Comparison of ENCODE assay signal across 34 cellular contexts in the genomic region with DNA sequence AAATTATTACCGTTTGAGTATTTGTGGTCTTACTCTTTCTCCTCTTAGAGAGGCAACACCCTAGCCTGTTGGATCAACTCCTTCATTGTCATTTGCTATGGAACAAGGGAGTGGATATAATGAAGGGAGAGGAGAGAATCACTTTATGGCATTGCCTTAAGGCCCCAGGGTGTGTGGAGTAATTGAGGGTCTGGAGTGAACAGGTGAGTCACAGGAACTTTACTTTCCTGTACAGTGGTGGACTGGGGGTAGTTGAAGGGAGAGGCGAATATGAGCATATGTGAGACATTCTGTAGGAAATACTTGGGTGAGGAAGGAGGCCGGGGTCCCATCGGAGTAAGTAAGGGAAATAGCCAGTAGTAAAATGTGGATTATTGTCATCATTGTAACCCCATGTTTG.
"Had no signal": no experiment of that assay in that cellular context is flagged by ENCODE, and none has a peak within 500 bp of the region (broad histone marks: within the 10 kb centered on the region; RNA-seq: fewer than 3 reads in every experiment).

No MANE protein-coding gene starts in this region.

- H3K4me1 Mint-ChIP-seq: activated B cell treated with CpG ODN at 0.5 μM for 24 hours had no signal

- H3K27ac ChIP-seq: cardiac muscle cell, PC-9, VCaP had no signal

- ATAC-seq: activated naive CD8-positive, alpha-beta T cell treated with anti-CD3 and anti-CD28 coated beads, Interleukin-2, amount 50 U/mL, for 24 hours; activated T-cell treated with anti-CD3 and anti-CD28 coated beads, Interleukin-2, amount 50 U/mL, for 4 hours had no signal

- H3K27me3 ChIP-seq: cardiac muscle cell, MG63 had no signal

- H3K36me3 ChIP-seq: cardiac muscle cell had no signal

- H3K4me2 ChIP-seq: PC-9 had no signal

- DNase-seq: activated B cell treated with CpG ODN at 0.5 μM for 24 hours; activated CD4-positive, alpha-beta memory T cell treated with anti-CD3 and anti-CD28 coated beads for 36 hours; activated CD4-positive, alpha-beta T cell treated with anti-CD3 and anti-CD28 coated beads for 4 hours; activated CD4-positive, alpha-beta T cell treated with anti-CD3 and anti-CD28 coated beads, Interleukin-2, amount 50 U/mL, for 1 hour; activated CD4-positive, CD25-positive, alpha-beta regulatory T cell treated with anti-CD3 and anti-CD28 coated beads, Interleukin-2, amount 50 U/mL, for 72 hours; activated CD8-positive, alpha-beta memory T cell treated with anti-CD3 and anti-CD28 coated beads, Interleukin-2, amount 50 U/mL, for 4 hours; activated naive CD4-positive, alpha-beta T cell treated with anti-CD3 and anti-CD28 coated beads, Interleukin-2, amount 10 ng/mL, durations not matched to agents 7 days and 5 days; activated naive CD8-positive, alpha-beta T cell treated with anti-CD3 and anti-CD28 coated beads, Interleukin-2, amount 50 U/mL, for 24 hours; activated T-cell treated with anti-CD3 and anti-CD28 coated beads for 4 hours; activated T-cell treated with anti-CD3 and anti-CD28 coated beads, Interleukin-2, amount 50 U/mL, for 4 hours; anterior cingulate cortex; Kasumi-1; KG1; MG63; NCI-H1048; NCI-H1105 treated with DMSO at 0.1 percent for 48 hours; NCI-H1436; NCI-H1694; NCI-H1930; NCI-H2081 treated with DMSO at 0.1 percent for 48 hours; NCI-H345; NCI-H524 treated with DMSO at 0.1 percent for 48 hours; NK-92 treated with Interleukin-12 subunit alpha and Interleukin-12 subunit beta, amount 100 ng/mL, for 24 hours; PC-9; Right ventricle myocardium superior; SW 1271; T-helper 1 cell; T-helper 2 cell; T-helper 9 cell had no signal

- H3K9me3 ChIP-seq: MG63 had no signal

- H3K27ac Mint-ChIP-seq: activated B cell treated with CpG ODN at 0.5 μM for 24 hours; activated CD4-positive, alpha-beta memory T cell treated with anti-CD3 and anti-CD28 coated beads for 36 hours; activated naive CD4-positive, alpha-beta T cell treated with anti-CD3 and anti-CD28 coated beads, Interleukin-2, amount 10 ng/mL, durations not matched to agents 7 days and 5 days; activated naive CD8-positive, alpha-beta T cell; activated naive CD8-positive, alpha-beta T cell treated with anti-CD3 and anti-CD28 coated beads, Interleukin-2, amount 50 U/mL, for 24 hours; activated T-helper 1 cell treated with anti-CD3 and anti-CD28 coated beads, Interleukin-12 subunit alpha, Interleukin-12 subunit beta, Interleukin-2, Interleukin-4 antibody, amounts not matched to agents 30 ng/mL and 10 ng/mL and 1 ng/mL, durations not matched to agents 14 hours and 24 hours and 36 hours had no signal

- H3K4me3 ChIP-seq: cardiac muscle cell, MG63, PC-9 had no signal

- H3K4me3 Mint-ChIP-seq: activated B cell treated with CpG ODN at 0.5 μM for 24 hours; activated CD4-positive, alpha-beta memory T cell treated with anti-CD3 and anti-CD28 coated beads for 36 hours; activated naive CD4-positive, alpha-beta T cell treated with anti-CD3 and anti-CD28 coated beads, Interleukin-2, amount 10 ng/mL, durations not matched to agents 7 days and 5 days; activated naive CD8-positive, alpha-beta T cell; activated naive CD8-positive, alpha-beta T cell treated with anti-CD3 and anti-CD28 coated beads, Interleukin-2, amount 50 U/mL, for 24 hours; activated T-cell treated with anti-CD3 and anti-CD28 coated beads, Interleukin-2, amount 50 U/mL, for 4 hours; activated T-helper 1 cell treated with anti-CD3 and anti-CD28 coated beads, Interleukin-12 subunit alpha, Interleukin-12 subunit beta, Interleukin-2, Interleukin-4 antibody, amounts not matched to agents 30 ng/mL and 10 ng/mL and 1 ng/mL, durations not matched to agents 14 hours and 24 hours and 36 hours; central memory CD8-positive, alpha-beta T cell had no signal

- H3K27me3 Mint-ChIP-seq: activated B cell treated with CpG ODN at 0.5 μM for 24 hours; activated CD4-positive, alpha-beta memory T cell treated with anti-CD3 and anti-CD28 coated beads for 36 hours; activated naive CD4-positive, alpha-beta T cell treated with anti-CD3 and anti-CD28 coated beads, Interleukin-2, amount 10 ng/mL, durations not matched to agents 7 days and 5 days; activated naive CD8-positive, alpha-beta T cell; activated naive CD8-positive, alpha-beta T cell treated with anti-CD3 and anti-CD28 coated beads, Interleukin-2, amount 50 U/mL, for 24 hours; central memory CD8-positive, alpha-beta T cell had no signal

- H2AFZ ChIP-seq: PC-9 had no signal

- H3K9me3 Mint-ChIP-seq: activated B cell treated with CpG ODN at 0.5 μM for 24 hours; activated CD4-positive, alpha-beta memory T cell treated with anti-CD3 and anti-CD28 coated beads for 36 hours; activated naive CD4-positive, alpha-beta T cell treated with anti-CD3 and anti-CD28 coated beads, Interleukin-2, amount 10 ng/mL, durations not matched to agents 7 days and 5 days; activated naive CD8-positive, alpha-beta T cell treated with anti-CD3 and anti-CD28 coated beads, Interleukin-2, amount 50 U/mL, for 24 hours; activated T-cell treated with anti-CD3 and anti-CD28 coated beads, Interleukin-2, amount 50 U/mL, for 4 hours; activated T-helper 1 cell treated with anti-CD3 and anti-CD28 coated beads, Interleukin-12 subunit alpha, Interleukin-12 subunit beta, Interleukin-2, Interleukin-4 antibody, amounts not matched to agents 30 ng/mL and 10 ng/mL and 1 ng/mL, durations not matched to agents 14 hours and 24 hours and 36 hours; central memory CD8-positive, alpha-beta T cell had no signal
